8 cellular contexts compared by ENCODE assay signal in the genomic region with DNA sequence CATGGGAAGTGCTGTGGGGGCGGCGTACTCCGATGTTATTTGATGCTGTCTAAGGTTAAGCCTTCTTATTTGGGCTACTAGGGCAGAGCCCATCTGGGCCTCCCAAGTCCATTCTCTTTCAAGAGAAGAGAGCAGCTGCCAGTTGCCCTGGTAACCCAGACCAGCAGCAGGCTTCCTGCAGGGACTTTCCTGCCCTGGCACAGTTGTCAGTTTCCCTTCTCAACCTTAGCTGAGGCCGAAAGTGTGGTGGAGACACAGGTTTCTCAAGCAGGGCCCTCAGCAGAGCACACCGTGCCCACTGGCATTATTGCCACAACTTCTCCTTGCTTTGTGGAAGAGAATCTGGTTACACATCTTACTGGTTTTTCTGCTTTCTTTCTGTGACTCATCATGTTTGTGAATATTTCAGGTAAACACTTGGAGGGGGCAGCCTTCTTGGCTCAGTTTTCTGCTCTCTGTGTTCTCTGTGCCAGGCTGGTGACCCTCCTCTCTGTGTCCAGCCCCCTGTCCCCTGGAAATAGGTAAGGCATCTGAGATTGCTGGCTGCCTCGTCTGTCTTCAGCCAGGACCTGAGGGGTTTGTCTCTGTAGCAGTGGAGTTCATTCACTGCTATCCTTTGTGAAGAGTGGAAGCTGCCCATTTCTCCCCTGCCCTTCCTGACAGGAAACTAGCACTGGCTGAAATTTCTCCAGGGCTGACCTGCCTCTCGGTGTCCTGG.
A peak's percentile ranks its signal among the peaks of the same experiment; 100 is the strongest.
DNase-seq lines count a peak whose midpoint lies in the region; ATAC-seq and TF ChIP-seq lines count a peak whose summit lies in the region.

No MANE protein-coding gene starts in this region.

- peak; percentile 33 for ATAC-seq in HG03342 (IDR thresholded peaks at IDR 0.05; ENCODE audit: unreplicated experiment)
- ATAC-seq in HG02884 (IDR thresholded peaks at IDR 0.05; ENCODE audit: unreplicated experiment) = no peak

- H3K4me2 ChIP-seq in PC-9 (peak overlapping the region; percentile 85), neuronal stem cell (ENCODE audit: insufficient read depth, low read length, poor library complexity, severe bottlenecking) (no peak overlapping the region)

- H3K4me3 Mint-ChIP-seq in brain = peak overlapping the region in 1 of 5 experiments; percentile 32

- no peak overlapping the region for H2AK5ac ChIP-seq in neuronal stem cell (ENCODE audit: low read depth, low read length)

- no peak overlapping the region for H4K8ac ChIP-seq in neuronal stem cell (ENCODE audit: low read depth, low read length)

- no peak overlapping the region for H2BK12ac ChIP-seq in neuronal stem cell (ENCODE audit: low read length)

- no peak overlapping the region for H3K9ac ChIP-seq in neuronal stem cell (ENCODE audit: low read depth, low read length, poor library complexity)

- peak overlapping the region; percentile 46 for H3K4me3 ChIP-seq in PC-9
- no peak overlapping the region for H3K4me3 ChIP-seq in neuronal stem cell (ENCODE audit: low read length in 2 of 2)

- H2BK120ac ChIP-seq in neuronal stem cell (ENCODE audit: low read depth, low read length) = no peak overlapping the region

- H4K91ac ChIP-seq in neuronal stem cell (ENCODE audit: low read depth, low read length, poor library complexity) = no peak overlapping the region

- peak overlapping the region; percentile 74 for H2AFZ ChIP-seq in PC-9
- no peak overlapping the region for H2AFZ ChIP-seq in neuronal stem cell (ENCODE audit: low read length)

- no peak overlapping the region for H3K14ac ChIP-seq in neuronal stem cell (ENCODE audit: low read length)

- TF ChIP-seq CTCF in PC-9 (conservative IDR thresholded peaks at IDR 0.05) = no peak
- TF ChIP-seq CTCF in brain (conservative IDR thresholded peaks at IDR 0.05) = no peak

- TSS peak; percentile 69 for BruUV-seq in PC-9 (replicated peaks; lab: Mats Ljungman, UMichigan)

- no peak overlapping the region for H3K4ac ChIP-seq in neuronal stem cell (ENCODE audit: low read length)

- no peaks in the 10 kb centered on the region for H3K27me3 ChIP-seq in PC-9 (ENCODE audit: insufficient read depth, low read depth)
- peaks cover 0 to 15% (median 0%) of the 10 kb centered on the region in 3 experiments for H3K27me3 ChIP-seq in neuronal stem cell (ENCODE audit: control insufficient read depth in 3 of 3, insufficient read depth in 3 of 3, low read depth in 1 of 3, low read length in 3 of 3)

- peak overlapping the region; percentile 99 for H3K27ac ChIP-seq in PC-9
- H3K27ac ChIP-seq in neuronal stem cell (replicated peaks; ENCODE audit: low read length) = no peak overlapping the region

- H3K4me1 ChIP-seq in PC-9 (replicated peaks; ENCODE audit: insufficient read depth) = peaks cover 63% of the 10 kb centered on the region
- H3K4me1 ChIP-seq in neuronal stem cell (ENCODE audit: control insufficient read depth in 2 of 2, insufficient read depth in 1 of 2, low read depth in 1 of 2, low read length in 2 of 2) = peaks cover 14 to 23% of the 10 kb centered on the region in 2 donors

- H2BK15ac ChIP-seq in neuronal stem cell (ENCODE audit: low read length) = no peak overlapping the region

- no peaks in the 10 kb centered on the region for H4K20me1 ChIP-seq in PC-9 (ENCODE audit: insufficient read depth)

- CTCF ChIA-PET in PC-9 (lab: Charles Lee) = interaction anchor here (0.7 kb wide), 1 partner anchor 104 kb away, joined by 8 read pairs; no protein-coding TSS in a partner anchor

- H3K9me2 ChIP-seq in PC-9 (ENCODE audit: insufficient read depth) = no peaks in the 10 kb centered on the region

- H3K4me1 Mint-ChIP-seq in brain = peaks cover 43% of the 10 kb centered on the region

- peaks cover 63% of the 10 kb centered on the region for H3F3A ChIP-seq in PC-9 (ENCODE audit: insufficient read depth, low read depth)

- H2BK5ac ChIP-seq in neuronal stem cell (ENCODE audit: low read length) = peak overlapping the region; percentile 31

- H3K79me2 ChIP-seq in PC-9 (ENCODE audit: low read depth) = no peaks in the 10 kb centered on the region

- DNase-seq in activated CD4-positive, alpha-beta T cell treated with anti-CD3 and anti-CD28 coated beads for 48 hours = peak; percentile 46
- DNase-seq in activated CD4-positive, alpha-beta T cell treated with anti-CD3 and anti-CD28 coated beads, Interleukin-2, amount 50 U/mL, for 4 hours = no peak
- DNase-seq in PC-9 (peak; percentile 81 to 99), neuronal stem cell (ENCODE audit: low spot score) (no peak), cerebellar nuclear complex (lab: John Stamatoyannopoulos, UW) (no peak)

- peaks cover 7% of the 10 kb centered on the region for H3K27me3 Mint-ChIP-seq in brain

- H3K36me3 ChIP-seq in PC-9 (ENCODE audit: low read depth) (no peaks in the 10 kb centered on the region), neuronal stem cell (replicated peaks in 1 of 2; ENCODE audit: control insufficient read depth in 2 of 2, insufficient read depth in 2 of 2, low read length in 2 of 2) (no peaks in the 10 kb centered on the region)

- H3K9me3 ChIP-seq in PC-9 (ENCODE audit: insufficient read depth, low read depth) (no peaks in the 10 kb centered on the region), neuronal stem cell (replicated peaks in 1 of 2; ENCODE audit: control insufficient read depth in 2 of 2, insufficient read depth in 1 of 2, low read depth in 1 of 2, low read length in 2 of 2) (no peaks in the 10 kb centered on the region)

- H3K27ac Mint-ChIP-seq in brain = peak overlapping the region; percentile 49 to 86 (median 76)

- H3K18ac ChIP-seq in neuronal stem cell (ENCODE audit: low read length) = no peak overlapping the region

- intact Hi-C loops in PC-9 (cut with micrococcal nuclease; ENCODE audit: unreplicated experiment) = loop anchor here (1.0 to 10.0 kb wide), 5 partner anchors 111 to 545 kb away; a partner anchor contains a TSS

- H3K79me1 ChIP-seq in neuronal stem cell (ENCODE audit: low read depth, low read length) = no peaks in the 10 kb centered on the region

- no CpG with 5 or more reads among the region's 7 CpGs for WGBS in neuronal stem cell (ENCODE audit: extremely low coverage in 2 of 2, insufficient read length in 2 of 2, insufficient replicate concordance in 1 of 2), 2 donors

- peaks cover 0 to 4% (median 0%) of the 10 kb centered on the region in 5 experiments for H3K9me3 Mint-ChIP-seq in brain

- POLR2A ChIA-PET in PC-9 (lab: Charles Lee; ENCODE audit: unreplicated experiment) = interaction anchor here (0.7 kb wide), 1 partner anchor 919 kb away, joined by 4 read pairs; no protein-coding TSS in a partner anchor

- H3K36me3 Mint-ChIP-seq in brain = no peaks in the 10 kb centered on the region

- no peak overlapping the region for H3K23ac ChIP-seq in neuronal stem cell (ENCODE audit: low read depth, low read length, poor library complexity)

Comparison
In these comparisons a context has a peak if more than half of its experiments do, and no peak if none do; other contexts are left out.
1. DNase-seq: peak in activated CD4-positive, alpha-beta T cell treated with anti-CD3 and anti-CD28 coated beads for 48 hours (single experiment) and PC-9 (2 of 2); none in activated CD4-positive, alpha-beta T cell treated with anti-CD3 and anti-CD28 coated beads, Interleukin-2, amount 50 U/mL, for 4 hours (0 of 2), neuronal stem cell (single experiment) and cerebellar nuclear complex (0 of 2).